Comparison of ENCODE assay signal across 16 cellular contexts in the genomic region with DNA sequence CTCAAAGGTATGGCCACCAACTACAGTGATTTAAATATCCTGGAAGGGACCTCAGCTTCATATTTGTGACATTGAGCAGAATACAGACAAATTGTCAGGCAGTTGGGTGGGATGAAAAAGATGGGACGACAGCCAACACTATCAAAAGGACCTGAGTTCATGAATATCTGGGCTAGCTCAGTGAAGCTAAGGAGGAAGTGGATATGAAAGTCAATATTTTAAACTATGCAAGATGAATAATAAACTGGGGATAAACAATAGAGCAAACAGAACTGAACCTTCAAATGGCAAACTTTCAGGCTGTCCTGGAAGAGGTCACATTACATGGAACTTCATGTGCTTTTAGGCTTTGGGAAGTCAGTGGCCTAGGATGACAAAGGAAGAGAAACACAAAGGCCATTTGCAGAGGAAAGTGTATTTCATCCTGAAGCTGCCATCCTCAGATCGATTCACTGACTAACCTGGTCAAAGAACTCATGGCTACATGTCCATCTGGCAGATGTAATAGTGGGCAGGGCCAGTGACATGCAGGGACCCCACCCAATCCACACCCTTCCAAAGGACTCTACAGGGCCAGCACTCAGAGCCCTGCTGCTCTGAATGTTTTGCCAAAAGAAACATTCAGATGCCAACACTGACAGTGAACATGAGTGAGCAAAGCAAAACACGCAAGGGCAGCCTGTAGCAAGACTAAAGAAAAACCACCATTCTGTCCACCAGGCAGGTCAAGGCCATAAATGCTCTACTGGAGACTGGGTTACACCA.
DNase-seq lines count a peak whose midpoint lies in the region; FAIRE-seq and TF ChIP-seq lines count a peak whose summit lies in the region.
"Had no signal": no experiment of that assay in that cellular context is flagged by ENCODE, and none has a peak within 500 bp of the region (broad histone marks: within the 10 kb centered on the region; RNA-seq: fewer than 3 reads in every experiment).

No MANE protein-coding gene starts in this region.

- H3K36me3 ChIP-seq in small intestine (ENCODE audit: control insufficient read depth in 2 of 2, insufficient read depth in 2 of 2, low read length in 2 of 2): no peaks in the 10 kb centered on the region
- H3K36me3 ChIP-seq: gastrocnemius medialis had no signal

- H3K9me3 Mint-ChIP-seq in HFFc6: no peaks in the 10 kb centered on the region
- H3K9me3 Mint-ChIP-seq: activated CD4-positive, alpha-beta memory T cell treated with anti-CD3 and anti-CD28 coated beads, Interleukin-2, amount 10 ng/mL, durations not matched to agents 7 days and 5 days had no signal

- in situ Hi-C loops in astrocyte of the spinal cord (cut with HindIII; ENCODE audit: low sequenced_read_pairs): no loop called here

- TF ChIP-seq CTCF in HFFc6 (IDR thresholded peaks at IDR 0.05): no peak
- TF ChIP-seq CTCF in astrocyte of the spinal cord (IDR thresholded peaks at IDR 0.05; ENCODE audit: low read depth, low read length): no peak
- no peak for TF ChIP-seq CTCF in foreskin fibroblast (IDR thresholded peaks at IDR 0.05; ENCODE audit: low read depth, low read length)

- FAIRE-seq in small intestine (lab: Jason Lieb, UNC): no peak
- FAIRE-seq: G401.6 had no signal

- H3K36me3 Mint-ChIP-seq in HFFc6 (ENCODE audit: low read depth): no peaks in the 10 kb centered on the region
- H3K36me3 Mint-ChIP-seq: CD4-positive, alpha-beta memory T cell had no signal

- no peaks in the 10 kb centered on the region for H3K4me1 ChIP-seq in small intestine (ENCODE audit: control insufficient read depth in 2 of 2, insufficient read depth in 1 of 2, low read depth in 1 of 2, low read length in 1 of 2)

- no peaks in the 10 kb centered on the region for H3K27me3 ChIP-seq in small intestine (ENCODE audit: control insufficient read depth in 2 of 2, insufficient read depth in 2 of 2, low read length in 2 of 2)
- H3K27me3 ChIP-seq: gastrocnemius medialis had no signal

- H3K27ac ChIP-seq in small intestine (ENCODE audit: low read depth in 1 of 2, low read length in 1 of 2): no peak overlapping the region

- peak overlapping the region; percentile 1; the same call in 1 of the 2 replicates for H3K27ac Mint-ChIP-seq in HFFc6
- H3K27ac Mint-ChIP-seq: activated CD4-positive, alpha-beta memory T cell treated with anti-CD3 and anti-CD28 coated beads, Interleukin-2, amount 10 ng/mL, durations not matched to agents 7 days and 5 days; CD4-positive, alpha-beta memory T cell had no signal

- no peaks in the 10 kb centered on the region for H3K27me3 Mint-ChIP-seq in HFFc6 (ENCODE audit: insufficient read depth)
- H3K27me3 Mint-ChIP-seq: activated CD4-positive, alpha-beta memory T cell treated with anti-CD3 and anti-CD28 coated beads, Interleukin-2, amount 10 ng/mL, durations not matched to agents 7 days and 5 days; CD4-positive, alpha-beta memory T cell had no signal

- no peak overlapping the region for H3K4me3 ChIP-seq in astrocyte of the spinal cord (ENCODE audit: low read depth, low read length)
- H3K4me3 ChIP-seq in foreskin fibroblast (ENCODE audit: low read depth in 1 of 2, low read length in 2 of 2): no peak overlapping the region
- no peak overlapping the region for H3K4me3 ChIP-seq in small intestine (ENCODE audit: low read depth in 1 of 2, low read length in 2 of 2)
- H3K4me3 ChIP-seq: gastrocnemius medialis had no signal

- H3K9me3 ChIP-seq in small intestine (ENCODE audit: control insufficient read depth, low read depth): no peaks in the 10 kb centered on the region
- H3K9me3 ChIP-seq: gastrocnemius medialis had no signal

- peaks cover 42% of the 10 kb centered on the region for H3K4me1 Mint-ChIP-seq in HFFc6 (ENCODE audit: low read depth)
- H3K4me1 Mint-ChIP-seq: activated CD4-positive, alpha-beta memory T cell treated with anti-CD3 and anti-CD28 coated beads, Interleukin-2, amount 10 ng/mL, durations not matched to agents 7 days and 5 days; CD4-positive, alpha-beta memory T cell had no signal

- DNase-seq in HFFc6 (no peak), astrocyte of the spinal cord (ENCODE audit: low read depth, low spot score) (peak; percentile 59), foreskin fibroblast (peak; percentile 49 to 60), small intestine (peak; percentile 33), SKM-1 treated with dmso at 0.1 percent for 144 hours (lab: John Stamatoyannopoulos, UW; ENCODE audit: unreplicated experiment) (no peak), SKM-1 (lab: John Stamatoyannopoulos, UW; ENCODE audit: unreplicated experiment) (no peak), NCI-H187 (lab: John Stamatoyannopoulos, UW) (no peak)
- DNase-seq: activated CD4-positive, alpha-beta memory T cell treated with anti-CD3 and anti-CD28 coated beads, Interleukin-2, amount 10 ng/mL, durations not matched to agents 7 days and 5 days; amniotic stem cell; CD4-positive, alpha-beta memory T cell; gastrocnemius medialis; H7; midbrain; NCI-H1092 treated with DMSO at 0.1 percent for 48 hours; NCI-H226 had no signal

- WGBS in small intestine, 3 donors: 59 to 70% (median 68%) methylated on average over 3 of the region's 3 CpGs

- no peak overlapping the region for H3K4me3 Mint-ChIP-seq in HFFc6
- H3K4me3 Mint-ChIP-seq: activated CD4-positive, alpha-beta memory T cell treated with anti-CD3 and anti-CD28 coated beads, Interleukin-2, amount 10 ng/mL, durations not matched to agents 7 days and 5 days; CD4-positive, alpha-beta memory T cell had no signal

Comparison
In these comparisons a context has a peak if more than half of its experiments do, and no peak if none do; other contexts are left out.
1. DNase-seq: peak in astrocyte of the spinal cord (single experiment), foreskin fibroblast (2 of 2) and small intestine (single experiment); none in HFFc6 (single experiment), SKM-1 treated with dmso at 0.1 percent for 144 hours (single experiment), SKM-1 (single experiment) and NCI-H187 (0 of 2).